ENCODE assay signal across 1 cellular context in genomic region chr16:85027349-85027967, GRCh38.
A peak's percentile ranks its signal among the peaks of the same experiment; 100 is the strongest.
TF ChIP-seq lines count a peak whose summit lies in the region.

A gene with protein sequence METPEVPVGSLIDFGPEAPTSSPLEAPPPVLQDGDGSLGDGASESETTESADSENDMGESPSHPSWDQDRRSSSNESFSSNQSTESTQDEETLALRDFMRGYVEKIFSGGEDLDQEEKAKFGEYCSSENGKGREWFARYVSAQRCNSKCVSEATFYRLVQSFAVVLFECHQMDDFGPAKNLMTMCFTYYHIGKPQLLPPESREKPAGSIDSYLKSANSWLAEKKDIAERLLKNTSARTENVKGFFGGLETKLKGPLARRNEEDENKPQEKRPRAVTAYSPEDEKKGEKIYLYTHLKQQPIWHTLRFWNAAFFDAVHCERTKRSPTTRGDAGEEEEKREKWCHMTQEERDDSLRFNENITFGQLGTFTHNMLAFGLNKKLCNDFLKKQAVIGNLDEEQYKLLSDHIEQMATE (plus strand): TSS chr16:85027795. CDS start chr16:85067072, 39,277 bp downstream.

TF ChIP-seq in K562, 482 proteins besides CTCF, POLR2A, EP300 and RAD21 (continued from another document and continues in another):
- TF ChIP-seq TCF7 (IDR thresholded peaks at IDR 0.05; ENCODE audit: borderline replicate concordance) (no peak), TEAD2 (tag; IDR thresholded peaks at IDR 0.05) (no peak), ZNF408 (CRISPR knock-in tag; IDR thresholded peaks at IDR 0.05; ENCODE audit: low read depth) (no peak), ADNP (tag; IDR thresholded peaks at IDR 0.05) (no peak; the same call in 1 of the 2 replicates), MIER1 (IDR thresholded peaks at IDR 0.05; ENCODE audit: low read depth) (no peak), STAG1 (CRISPR knock-in tag; IDR thresholded peaks at IDR 0.05; ENCODE audit: borderline replicate concordance) (no peak), GATAD2A (IDR thresholded peaks at IDR 0.05) (0 out of 2 replicates have a peak, but pooled peaks have one; percentile 45), ZNF609 (CRISPR knock-in tag; IDR thresholded peaks at IDR 0.05; ENCODE audit: borderline replicate concordance) (peak; percentile 77), POLR2B (IDR thresholded peaks at IDR 0.05; ENCODE audit: low read depth, partially characterized antibody) (peak; percentile 64), FOXJ3 (CRISPR knock-in tag; IDR thresholded peaks at IDR 0.05) (no peak), CREBBP (IDR thresholded peaks at IDR 0.05; ENCODE audit: low read depth, low read length) (no peak), CHD1 (IDR thresholded peaks at IDR 0.05; ENCODE audit: low read length) (no peak), SIRT6 (IDR thresholded peaks at IDR 0.05; ENCODE audit: low read depth, low read length) (no peak), ZNF695 (CRISPR knock-in tag; IDR thresholded peaks at IDR 0.05) (no peak), ATF3 (IDR thresholded peaks at IDR 0.05) (no peak), ATF3 (CRISPR knock-in tag; conservative IDR thresholded peaks at IDR 0.05) (peak; percentile 56; the same call in 1 of the 2 replicates), ATF6 (CRISPR knock-in tag; IDR thresholded peaks at IDR 0.05) (no peak), NUFIP1 (IDR thresholded peaks at IDR 0.05; ENCODE audit: partially characterized antibody) (no peak), E2F5 (CRISPR knock-in tag; IDR thresholded peaks at IDR 0.05) (no peak), ZNF384 (IDR thresholded peaks at IDR 0.05; ENCODE audit: low read depth, low read length) (no peak), MAZ (CRISPR knock-in tag; conservative IDR thresholded peaks at IDR 0.05 in 1 of 2, IDR thresholded peaks at IDR 0.05 in 1 of 2) (peak; percentile 97 to 99), SRSF7 (optimal IDR thresholded peaks at IDR 0.05; ENCODE audit: low read depth, low read length) (no peak), SMAD4 (CRISPR knock-in tag; conservative IDR thresholded peaks at IDR 0.05) (peak; percentile 71), ZNF77 (CRISPR knock-in tag; IDR thresholded peaks at IDR 0.05) (no peak), CREM (IDR thresholded peaks at IDR 0.05; ENCODE audit: low read depth) (peak; percentile 48; the same call in 1 of the 2 replicates), KLF6 (CRISPR knock-in tag; IDR thresholded peaks at IDR 0.05; ENCODE audit: borderline replicate concordance) (peak; percentile 54; the same call in 1 of the 2 replicates), KHSRP (IDR thresholded peaks at IDR 0.05) (no peak), ELF4 (CRISPR knock-in tag; IDR thresholded peaks at IDR 0.05) (peak; percentile 86; the same call in 1 of the 2 replicates), HEY1 (CRISPR knock-in tag; IDR thresholded peaks at IDR 0.05; ENCODE audit: borderline replicate concordance) (peak; percentile 88; the same call in 1 of the 2 replicates), ZBTB2 (IDR thresholded peaks at IDR 0.05) (peak; percentile 60; the same call in 1 of the 2 replicates), ZNF263 (CRISPR knock-in tag; IDR thresholded peaks at IDR 0.05; ENCODE audit: borderline replicate concordance) (no peak), ZNF24 (IDR thresholded peaks at IDR 0.05) (no peak), ZBTB33 (CRISPR knock-in tag; IDR thresholded peaks at IDR 0.05) (0 out of 2 replicates have a peak, but pooled peaks have one; percentile 27), RHOXF2B (CRISPR knock-in tag; conservative IDR thresholded peaks at IDR 0.05) (0 out of 2 replicates have a peak, but pooled peaks have one; percentile 35)
- TF ChIP-seq, protein P1, sequence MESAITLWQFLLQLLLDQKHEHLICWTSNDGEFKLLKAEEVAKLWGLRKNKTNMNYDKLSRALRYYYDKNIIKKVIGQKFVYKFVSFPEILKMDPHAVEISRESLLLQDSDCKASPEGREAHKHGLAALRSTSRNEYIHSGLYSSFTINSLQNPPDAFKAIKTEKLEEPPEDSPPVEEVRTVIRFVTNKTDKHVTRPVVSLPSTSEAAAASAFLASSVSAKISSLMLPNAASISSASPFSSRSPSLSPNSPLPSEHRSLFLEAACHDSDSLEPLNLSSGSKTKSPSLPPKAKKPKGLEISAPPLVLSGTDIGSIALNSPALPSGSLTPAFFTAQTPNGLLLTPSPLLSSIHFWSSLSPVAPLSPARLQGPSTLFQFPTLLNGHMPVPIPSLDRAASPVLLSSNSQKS (CRISPR knock-in tag; IDR thresholded peaks at IDR 0.05) = peak; percentile 46; the same call in 1 of the 2 replicates
- TF ChIP-seq, protein P2, sequence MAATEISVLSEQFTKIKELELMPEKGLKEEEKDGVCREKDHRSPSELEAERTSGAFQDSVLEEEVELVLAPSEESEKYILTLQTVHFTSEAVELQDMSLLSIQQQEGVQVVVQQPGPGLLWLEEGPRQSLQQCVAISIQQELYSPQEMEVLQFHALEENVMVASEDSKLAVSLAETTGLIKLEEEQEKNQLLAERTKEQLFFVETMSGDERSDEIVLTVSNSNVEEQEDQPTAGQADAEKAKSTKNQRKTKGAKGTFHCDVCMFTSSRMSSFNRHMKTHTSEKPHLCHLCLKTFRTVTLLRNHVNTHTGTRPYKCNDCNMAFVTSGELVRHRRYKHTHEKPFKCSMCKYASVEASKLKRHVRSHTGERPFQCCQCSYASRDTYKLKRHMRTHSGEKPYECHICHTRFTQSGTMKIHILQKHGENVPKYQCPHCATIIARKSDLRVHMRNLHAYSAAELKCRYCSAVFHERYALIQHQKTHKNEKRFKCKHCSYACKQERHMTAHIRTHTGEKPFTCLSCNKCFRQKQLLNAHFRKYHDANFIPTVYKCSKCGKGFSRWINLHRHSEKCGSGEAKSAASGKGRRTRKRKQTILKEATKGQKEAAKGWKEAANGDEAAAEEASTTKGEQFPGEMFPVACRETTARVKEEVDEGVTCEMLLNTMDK (IDR thresholded peaks at IDR 0.05; ENCODE audit: borderline replicate concordance, insufficient read depth, low read depth, low read length, poor library complexity, severe bottlenecking) = peak; percentile 89
- TF ChIP-seq, protein P3, sequence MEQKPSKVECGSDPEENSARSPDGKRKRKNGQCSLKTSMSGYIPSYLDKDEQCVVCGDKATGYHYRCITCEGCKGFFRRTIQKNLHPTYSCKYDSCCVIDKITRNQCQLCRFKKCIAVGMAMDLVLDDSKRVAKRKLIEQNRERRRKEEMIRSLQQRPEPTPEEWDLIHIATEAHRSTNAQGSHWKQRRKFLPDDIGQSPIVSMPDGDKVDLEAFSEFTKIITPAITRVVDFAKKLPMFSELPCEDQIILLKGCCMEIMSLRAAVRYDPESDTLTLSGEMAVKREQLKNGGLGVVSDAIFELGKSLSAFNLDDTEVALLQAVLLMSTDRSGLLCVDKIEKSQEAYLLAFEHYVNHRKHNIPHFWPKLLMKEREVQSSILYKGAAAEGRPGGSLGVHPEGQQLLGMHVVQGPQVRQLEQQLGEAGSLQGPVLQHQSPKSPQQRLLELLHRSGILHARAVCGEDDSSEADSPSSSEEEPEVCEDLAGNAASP (IDR thresholded peaks at IDR 0.05) = no peak
- TF ChIP-seq, protein P4, sequence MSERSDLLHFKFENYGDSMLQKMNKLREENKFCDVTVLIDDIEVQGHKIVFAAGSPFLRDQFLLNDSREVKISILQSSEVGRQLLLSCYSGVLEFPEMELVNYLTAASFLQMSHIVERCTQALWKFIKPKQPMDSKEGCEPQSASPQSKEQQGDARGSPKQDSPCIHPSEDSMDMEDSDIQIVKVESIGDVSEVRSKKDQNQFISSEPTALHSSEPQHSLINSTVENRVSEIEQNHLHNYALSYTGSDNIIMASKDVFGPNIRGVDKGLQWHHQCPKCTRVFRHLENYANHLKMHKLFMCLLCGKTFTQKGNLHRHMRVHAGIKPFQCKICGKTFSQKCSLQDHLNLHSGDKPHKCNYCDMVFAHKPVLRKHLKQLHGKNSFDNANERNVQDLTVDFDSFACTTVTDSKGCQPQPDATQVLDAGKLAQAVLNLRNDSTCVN (CRISPR knock-in tag; IDR thresholded peaks at IDR 0.05) = 0 out of 2 replicates have a peak, but pooled peaks have one; percentile 53
- TF ChIP-seq, protein P5, sequence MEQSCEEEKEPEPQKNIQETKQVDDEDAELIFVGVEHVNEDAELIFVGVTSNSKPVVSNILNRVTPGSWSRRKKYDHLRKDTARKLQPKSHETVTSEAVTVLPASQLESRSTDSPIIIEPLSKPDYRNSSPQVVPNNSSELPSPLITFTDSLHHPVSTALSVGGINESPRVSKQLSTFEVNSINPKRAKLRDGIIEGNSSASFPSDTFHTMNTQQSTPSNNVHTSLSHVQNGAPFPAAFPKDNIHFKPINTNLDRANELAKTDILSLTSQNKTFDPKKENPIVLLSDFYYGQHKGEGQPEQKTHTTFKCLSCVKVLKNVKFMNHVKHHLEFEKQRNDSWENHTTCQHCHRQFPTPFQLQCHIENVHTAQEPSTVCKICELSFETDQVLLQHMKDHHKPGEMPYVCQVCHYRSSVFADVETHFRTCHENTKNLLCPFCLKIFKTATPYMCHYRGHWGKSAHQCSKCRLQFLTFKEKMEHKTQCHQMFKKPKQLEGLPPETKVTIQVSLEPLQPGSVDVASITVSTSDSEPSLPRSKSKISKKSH (CRISPR knock-in tag; IDR thresholded peaks at IDR 0.05) = no peak
